1 cellular context compared by ENCODE assay signal in genomic region chr19:42281175-42282035, GRCh38.
TF ChIP-seq lines count a peak whose summit lies in the region.

No MANE protein-coding gene starts in this region.

TF ChIP-seq in H1, 55 proteins besides CTCF, POLR2A, EP300 and RAD21:
- TF ChIP-seq SIN3A (conservative IDR thresholded peaks at IDR 0.05 in 1 of 2, IDR thresholded peaks at IDR 0.05 in 1 of 2; ENCODE audit: low read depth in 1 of 2, low read length in 2 of 2) (no peak), TEAD4 (IDR thresholded peaks at IDR 0.05; ENCODE audit: low read depth, low read length) (no peak), KDM4A (IDR thresholded peaks at IDR 0.05; ENCODE audit: low read depth, low read length, severe bottlenecking) (peak; percentile 4), TBP (IDR thresholded peaks at IDR 0.05; ENCODE audit: low read depth, low read length) (no peak), YY1 (IDR thresholded peaks at IDR 0.05; ENCODE audit: low read depth, low read length) (no peak), CTBP2 (IDR thresholded peaks at IDR 0.05; ENCODE audit: borderline replicate concordance, insufficient read depth, insufficient read length, low read length) (no peak), NANOG (IDR thresholded peaks at IDR 0.05; ENCODE audit: insufficient read depth, low read depth, low read length, poor library complexity, severe bottlenecking) (no peak), CREB1 (IDR thresholded peaks at IDR 0.05) (no peak), SAP30 (IDR thresholded peaks at IDR 0.05; ENCODE audit: insufficient read depth, insufficient replicate concordance, low read length) (no peak), JUND (IDR thresholded peaks at IDR 0.05; ENCODE audit: low read length) (peak; percentile 96), SIX5 (IDR thresholded peaks at IDR 0.05; ENCODE audit: low read depth, low read length) (no peak), JUN (IDR thresholded peaks at IDR 0.05; ENCODE audit: low read depth, low read length) (0 out of 2 replicates have a peak, but pooled peaks have one; percentile 46), EZH2 (IDR thresholded peaks at IDR 0.05; ENCODE audit: low read depth, low read length, severe bottlenecking) (no peak), SP1 (IDR thresholded peaks at IDR 0.05; ENCODE audit: low read depth, low read length) (no peak; the same call in 1 of the 2 replicates), SUZ12 (IDR thresholded peaks at IDR 0.05; ENCODE audit: low read length) (no peak), ASH2L (IDR thresholded peaks at IDR 0.05; ENCODE audit: low read length) (no peak), SP4 (IDR thresholded peaks at IDR 0.05; ENCODE audit: low read length) (no peak), RFX5 (IDR thresholded peaks at IDR 0.05; ENCODE audit: borderline replicate concordance, low read depth, low read length) (no peak), KDM1A (IDR thresholded peaks at IDR 0.05; ENCODE audit: borderline replicate concordance, low read length) (no peak), RNF2 (IDR thresholded peaks at IDR 0.05; ENCODE audit: borderline replicate concordance, low read depth, low read length, missing control alignments, poor library complexity, severe bottlenecking) (no peak), SRF (IDR thresholded peaks at IDR 0.05; ENCODE audit: low read depth, low read length) (no peak), CBX5 (IDR thresholded peaks at IDR 0.05; ENCODE audit: low read depth, low read length) (no peak), TAF7 (optimal IDR thresholded peaks at IDR 0.05; ENCODE audit: borderline replicate concordance, low read depth, low read length) (peak; percentile 34), TCF12 (IDR thresholded peaks at IDR 0.05; ENCODE audit: low read depth, low read length) (no peak), BCL11A (IDR thresholded peaks at IDR 0.05; ENCODE audit: low read depth in 2 of 2, low read length in 2 of 2) (no peak), HDAC2 (IDR thresholded peaks at IDR 0.05; ENCODE audit: borderline replicate concordance in 1 of 2, low read depth in 2 of 2, low read length in 2 of 2) (no peak; a peak in 1 of 4 replicates), SP2 (IDR thresholded peaks at IDR 0.05; ENCODE audit: low read length) (no peak), RBBP5 (IDR thresholded peaks at IDR 0.05; ENCODE audit: borderline replicate concordance, low read depth, low read length) (0 out of 2 replicates have a peak, but pooled peaks have one; percentile 15), GABPA (IDR thresholded peaks at IDR 0.05; ENCODE audit: borderline replicate concordance, insufficient read depth, low read length) (no peak), BRCA1 (IDR thresholded peaks at IDR 0.05; ENCODE audit: low read depth, low read length) (no peak), EGR1 (IDR thresholded peaks at IDR 0.05; ENCODE audit: borderline replicate concordance, low read depth, low read length) (0 out of 2 replicates have a peak, but pooled peaks have one; percentile 36), CHD1 (IDR thresholded peaks at IDR 0.05; ENCODE audit: low read depth, low read length) (no peak), KDM5A (IDR thresholded peaks at IDR 0.05; ENCODE audit: low read length) (no peak), SIRT6 (IDR thresholded peaks at IDR 0.05; ENCODE audit: low read length) (no peak), TAF1 (IDR thresholded peaks at IDR 0.05; ENCODE audit: low read depth, low read length) (no peak), CEBPB (IDR thresholded peaks at IDR 0.05; ENCODE audit: low read depth, low read length) (no peak), ZNF274 (IDR thresholded peaks at IDR 0.05; ENCODE audit: borderline replicate concordance, extremely low read depth, low read length) (no peak), FOSL1 (IDR thresholded peaks at IDR 0.05; ENCODE audit: insufficient read depth, low read depth, low read length) (no peak), PHF8 (conservative IDR thresholded peaks at IDR 0.05; ENCODE audit: low read depth, low read length) (no peak), MAFK (IDR thresholded peaks at IDR 0.05; ENCODE audit: low read depth, low read length) (no peak), HDAC6 (IDR thresholded peaks at IDR 0.05; ENCODE audit: low read depth, low read length) (no peak), POU5F1 (IDR thresholded peaks at IDR 0.05; ENCODE audit: low read depth, low read length) (no peak), E2F6 (IDR thresholded peaks at IDR 0.05) (no peak), POLR2AphosphoS5 (IDR thresholded peaks at IDR 0.05; ENCODE audit: low read depth, low read length) (no peak)
- TF ChIP-seq, protein P1, sequence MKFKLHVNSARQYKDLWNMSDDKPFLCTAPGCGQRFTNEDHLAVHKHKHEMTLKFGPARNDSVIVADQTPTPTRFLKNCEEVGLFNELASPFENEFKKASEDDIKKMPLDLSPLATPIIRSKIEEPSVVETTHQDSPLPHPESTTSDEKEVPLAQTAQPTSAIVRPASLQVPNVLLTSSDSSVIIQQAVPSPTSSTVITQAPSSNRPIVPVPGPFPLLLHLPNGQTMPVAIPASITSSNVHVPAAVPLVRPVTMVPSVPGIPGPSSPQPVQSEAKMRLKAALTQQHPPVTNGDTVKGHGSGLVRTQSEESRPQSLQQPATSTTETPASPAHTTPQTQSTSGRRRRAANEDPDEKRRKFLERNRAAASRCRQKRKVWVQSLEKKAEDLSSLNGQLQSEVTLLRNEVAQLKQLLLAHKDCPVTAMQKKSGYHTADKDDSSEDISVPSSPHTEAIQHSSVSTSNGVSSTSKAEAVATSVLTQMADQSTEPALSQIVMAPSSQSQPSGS (IDR thresholded peaks at IDR 0.05; ENCODE audit: low read length) = no peak
- TF ChIP-seq, protein P2, sequence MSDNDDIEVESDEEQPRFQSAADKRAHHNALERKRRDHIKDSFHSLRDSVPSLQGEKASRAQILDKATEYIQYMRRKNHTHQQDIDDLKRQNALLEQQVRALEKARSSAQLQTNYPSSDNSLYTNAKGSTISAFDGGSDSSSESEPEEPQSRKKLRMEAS (IDR thresholded peaks at IDR 0.05) = no peak
- TF ChIP-seq, protein P3, sequence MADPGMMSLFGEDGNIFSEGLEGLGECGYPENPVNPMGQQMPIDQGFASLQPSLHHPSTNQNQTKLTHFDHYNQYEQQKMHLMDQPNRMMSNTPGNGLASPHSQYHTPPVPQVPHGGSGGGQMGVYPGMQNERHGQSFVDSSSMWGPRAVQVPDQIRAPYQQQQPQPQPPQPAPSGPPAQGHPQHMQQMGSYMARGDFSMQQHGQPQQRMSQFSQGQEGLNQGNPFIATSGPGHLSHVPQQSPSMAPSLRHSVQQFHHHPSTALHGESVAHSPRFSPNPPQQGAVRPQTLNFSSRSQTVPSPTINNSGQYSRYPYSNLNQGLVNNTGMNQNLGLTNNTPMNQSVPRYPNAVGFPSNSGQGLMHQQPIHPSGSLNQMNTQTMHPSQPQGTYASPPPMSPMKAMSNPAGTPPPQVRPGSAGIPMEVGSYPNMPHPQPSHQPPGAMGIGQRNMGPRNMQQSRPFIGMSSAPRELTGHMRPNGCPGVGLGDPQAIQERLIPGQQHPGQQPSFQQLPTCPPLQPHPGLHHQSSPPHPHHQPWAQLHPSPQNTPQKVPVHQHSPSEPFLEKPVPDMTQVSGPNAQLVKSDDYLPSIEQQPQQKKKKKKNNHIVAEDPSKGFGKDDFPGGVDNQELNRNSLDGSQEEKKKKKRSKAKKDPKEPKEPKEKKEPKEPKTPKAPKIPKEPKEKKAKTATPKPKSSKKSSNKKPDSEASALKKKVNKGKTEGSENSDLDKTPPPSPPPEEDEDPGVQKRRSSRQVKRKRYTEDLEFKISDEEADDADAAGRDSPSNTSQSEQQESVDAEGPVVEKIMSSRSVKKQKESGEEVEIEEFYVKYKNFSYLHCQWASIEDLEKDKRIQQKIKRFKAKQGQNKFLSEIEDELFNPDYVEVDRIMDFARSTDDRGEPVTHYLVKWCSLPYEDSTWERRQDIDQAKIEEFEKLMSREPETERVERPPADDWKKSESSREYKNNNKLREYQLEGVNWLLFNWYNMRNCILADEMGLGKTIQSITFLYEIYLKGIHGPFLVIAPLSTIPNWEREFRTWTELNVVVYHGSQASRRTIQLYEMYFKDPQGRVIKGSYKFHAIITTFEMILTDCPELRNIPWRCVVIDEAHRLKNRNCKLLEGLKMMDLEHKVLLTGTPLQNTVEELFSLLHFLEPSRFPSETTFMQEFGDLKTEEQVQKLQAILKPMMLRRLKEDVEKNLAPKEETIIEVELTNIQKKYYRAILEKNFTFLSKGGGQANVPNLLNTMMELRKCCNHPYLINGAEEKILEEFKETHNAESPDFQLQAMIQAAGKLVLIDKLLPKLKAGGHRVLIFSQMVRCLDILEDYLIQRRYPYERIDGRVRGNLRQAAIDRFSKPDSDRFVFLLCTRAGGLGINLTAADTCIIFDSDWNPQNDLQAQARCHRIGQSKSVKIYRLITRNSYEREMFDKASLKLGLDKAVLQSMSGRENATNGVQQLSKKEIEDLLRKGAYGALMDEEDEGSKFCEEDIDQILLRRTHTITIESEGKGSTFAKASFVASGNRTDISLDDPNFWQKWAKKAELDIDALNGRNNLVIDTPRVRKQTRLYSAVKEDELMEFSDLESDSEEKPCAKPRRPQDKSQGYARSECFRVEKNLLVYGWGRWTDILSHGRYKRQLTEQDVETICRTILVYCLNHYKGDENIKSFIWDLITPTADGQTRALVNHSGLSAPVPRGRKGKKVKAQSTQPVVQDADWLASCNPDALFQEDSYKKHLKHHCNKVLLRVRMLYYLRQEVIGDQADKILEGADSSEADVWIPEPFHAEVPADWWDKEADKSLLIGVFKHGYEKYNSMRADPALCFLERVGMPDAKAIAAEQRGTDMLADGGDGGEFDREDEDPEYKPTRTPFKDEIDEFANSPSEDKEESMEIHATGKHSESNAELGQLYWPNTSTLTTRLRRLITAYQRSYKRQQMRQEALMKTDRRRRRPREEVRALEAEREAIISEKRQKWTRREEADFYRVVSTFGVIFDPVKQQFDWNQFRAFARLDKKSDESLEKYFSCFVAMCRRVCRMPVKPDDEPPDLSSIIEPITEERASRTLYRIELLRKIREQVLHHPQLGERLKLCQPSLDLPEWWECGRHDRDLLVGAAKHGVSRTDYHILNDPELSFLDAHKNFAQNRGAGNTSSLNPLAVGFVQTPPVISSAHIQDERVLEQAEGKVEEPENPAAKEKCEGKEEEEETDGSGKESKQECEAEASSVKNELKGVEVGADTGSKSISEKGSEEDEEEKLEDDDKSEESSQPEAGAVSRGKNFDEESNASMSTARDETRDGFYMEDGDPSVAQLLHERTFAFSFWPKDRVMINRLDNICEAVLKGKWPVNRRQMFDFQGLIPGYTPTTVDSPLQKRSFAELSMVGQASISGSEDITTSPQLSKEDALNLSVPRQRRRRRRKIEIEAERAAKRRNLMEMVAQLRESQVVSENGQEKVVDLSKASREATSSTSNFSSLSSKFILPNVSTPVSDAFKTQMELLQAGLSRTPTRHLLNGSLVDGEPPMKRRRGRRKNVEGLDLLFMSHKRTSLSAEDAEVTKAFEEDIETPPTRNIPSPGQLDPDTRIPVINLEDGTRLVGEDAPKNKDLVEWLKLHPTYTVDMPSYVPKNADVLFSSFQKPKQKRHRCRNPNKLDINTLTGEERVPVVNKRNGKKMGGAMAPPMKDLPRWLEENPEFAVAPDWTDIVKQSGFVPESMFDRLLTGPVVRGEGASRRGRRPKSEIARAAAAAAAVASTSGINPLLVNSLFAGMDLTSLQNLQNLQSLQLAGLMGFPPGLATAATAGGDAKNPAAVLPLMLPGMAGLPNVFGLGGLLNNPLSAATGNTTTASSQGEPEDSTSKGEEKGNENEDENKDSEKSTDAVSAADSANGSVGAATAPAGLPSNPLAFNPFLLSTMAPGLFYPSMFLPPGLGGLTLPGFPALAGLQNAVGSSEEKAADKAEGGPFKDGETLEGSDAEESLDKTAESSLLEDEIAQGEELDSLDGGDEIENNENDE (IDR thresholded peaks at IDR 0.05; ENCODE audit: insufficient replicate concordance, low read length) = no peak
- TF ChIP-seq, protein P4, sequence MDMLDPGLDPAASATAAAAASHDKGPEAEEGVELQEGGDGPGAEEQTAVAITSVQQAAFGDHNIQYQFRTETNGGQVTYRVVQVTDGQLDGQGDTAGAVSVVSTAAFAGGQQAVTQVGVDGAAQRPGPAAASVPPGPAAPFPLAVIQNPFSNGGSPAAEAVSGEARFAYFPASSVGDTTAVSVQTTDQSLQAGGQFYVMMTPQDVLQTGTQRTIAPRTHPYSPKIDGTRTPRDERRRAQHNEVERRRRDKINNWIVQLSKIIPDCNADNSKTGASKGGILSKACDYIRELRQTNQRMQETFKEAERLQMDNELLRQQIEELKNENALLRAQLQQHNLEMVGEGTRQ (IDR thresholded peaks at IDR 0.05; ENCODE audit: low read length) = no peak
- TF ChIP-seq, protein P5, sequence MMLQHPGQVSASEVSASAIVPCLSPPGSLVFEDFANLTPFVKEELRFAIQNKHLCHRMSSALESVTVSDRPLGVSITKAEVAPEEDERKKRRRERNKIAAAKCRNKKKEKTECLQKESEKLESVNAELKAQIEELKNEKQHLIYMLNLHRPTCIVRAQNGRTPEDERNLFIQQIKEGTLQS (IDR thresholded peaks at IDR 0.05; ENCODE audit: insufficient read depth, low read depth, low read length) = no peak
